In the genomic region with DNA sequence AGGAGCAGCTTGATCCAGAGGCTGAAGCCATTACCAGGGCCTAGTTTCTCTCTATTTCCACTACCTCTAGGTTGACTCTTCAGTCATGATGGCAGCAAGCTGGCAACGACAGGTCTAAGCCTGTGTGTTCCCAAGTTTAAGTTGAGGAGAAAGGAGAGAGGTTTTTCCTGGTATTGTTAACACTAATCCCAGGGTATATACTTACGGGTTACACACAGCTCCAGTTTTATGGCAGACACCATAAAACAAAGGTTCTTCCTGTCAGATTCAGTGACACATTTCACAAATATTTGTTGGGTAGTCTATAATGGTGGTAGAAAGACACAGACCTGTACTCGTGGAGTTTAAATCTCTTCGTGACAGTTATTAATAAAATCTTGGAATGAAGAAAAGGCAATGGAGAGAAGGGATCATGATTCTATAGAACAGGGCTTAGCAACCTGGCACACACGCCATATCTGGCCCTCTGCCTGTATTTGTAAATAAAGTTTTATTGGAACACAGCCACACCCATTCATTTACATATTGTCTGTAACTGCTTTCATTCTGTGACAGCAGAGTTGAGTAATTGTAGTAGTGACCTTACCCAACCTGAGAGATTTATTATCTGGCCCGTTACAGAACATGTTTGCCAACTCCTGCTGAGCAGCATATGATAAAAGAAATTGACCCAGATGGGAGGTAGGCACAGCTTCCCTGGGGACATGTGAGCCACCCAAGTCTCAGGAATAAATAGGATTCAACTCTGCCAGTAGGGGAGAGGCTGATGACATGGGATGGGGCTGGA, we compare ENCODE assay signal across 1 cellular context.
TF ChIP-seq lines count a peak whose summit lies in the region.

No MANE protein-coding gene starts in this region.

TF ChIP-seq in HEK293, 187 proteins besides CTCF, POLR2A, EP300 and RAD21 (continued from another document):
- TF ChIP-seq, protein P1, sequence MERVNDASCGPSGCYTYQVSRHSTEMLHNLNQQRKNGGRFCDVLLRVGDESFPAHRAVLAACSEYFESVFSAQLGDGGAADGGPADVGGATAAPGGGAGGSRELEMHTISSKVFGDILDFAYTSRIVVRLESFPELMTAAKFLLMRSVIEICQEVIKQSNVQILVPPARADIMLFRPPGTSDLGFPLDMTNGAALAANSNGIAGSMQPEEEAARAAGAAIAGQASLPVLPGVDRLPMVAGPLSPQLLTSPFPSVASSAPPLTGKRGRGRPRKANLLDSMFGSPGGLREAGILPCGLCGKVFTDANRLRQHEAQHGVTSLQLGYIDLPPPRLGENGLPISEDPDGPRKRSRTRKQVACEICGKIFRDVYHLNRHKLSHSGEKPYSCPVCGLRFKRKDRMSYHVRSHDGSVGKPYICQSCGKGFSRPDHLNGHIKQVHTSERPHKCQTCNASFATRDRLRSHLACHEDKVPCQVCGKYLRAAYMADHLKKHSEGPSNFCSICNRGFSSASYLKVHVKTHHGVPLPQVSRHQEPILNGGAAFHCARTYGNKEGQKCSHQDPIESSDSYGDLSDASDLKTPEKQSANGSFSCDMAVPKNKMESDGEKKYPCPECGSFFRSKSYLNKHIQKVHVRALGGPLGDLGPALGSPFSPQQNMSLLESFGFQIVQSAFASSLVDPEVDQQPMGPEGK (tag by site-specific recombination; IDR thresholded peaks at IDR 0.05) = no peak
- no peak for TF ChIP-seq ZNF747 (tag by site-specific recombination; IDR thresholded peaks at IDR 0.05)
- peak; percentile 51; the same call in 1 of the 2 replicates for TF ChIP-seq OSR2 (tag by site-specific recombination; IDR thresholded peaks at IDR 0.05)
- no peak for TF ChIP-seq SP3 (tag by site-specific recombination; IDR thresholded peaks at IDR 0.05)
- no peak for TF ChIP-seq ZNF133 (tag by site-specific recombination; IDR thresholded peaks at IDR 0.05)
- no peak for TF ChIP-seq ZNF335 (tag by site-specific recombination; conservative IDR thresholded peaks at IDR 0.05)
- TF ChIP-seq YY2 (tag by site-specific recombination; IDR thresholded peaks at IDR 0.05) = no peak
- TF ChIP-seq ZNF19 (tag by site-specific recombination; IDR thresholded peaks at IDR 0.05; ENCODE audit: low read depth) = no peak
- TF ChIP-seq ZNF530 (tag by site-specific recombination; IDR thresholded peaks at IDR 0.05; ENCODE audit: low read depth) = no peak
- TF ChIP-seq ZNF211 (tag by site-specific recombination; IDR thresholded peaks at IDR 0.05; ENCODE audit: low read depth) = no peak
- TF ChIP-seq ZBTB7A (tag by site-specific recombination; IDR thresholded peaks at IDR 0.05; ENCODE audit: low read depth) = no peak
- TF ChIP-seq ZNF571 (tag by site-specific recombination; IDR thresholded peaks at IDR 0.05) = no peak
- TF ChIP-seq ZNF623 (tag by site-specific recombination; IDR thresholded peaks at IDR 0.05) = no peak
- TF ChIP-seq, protein P2, sequence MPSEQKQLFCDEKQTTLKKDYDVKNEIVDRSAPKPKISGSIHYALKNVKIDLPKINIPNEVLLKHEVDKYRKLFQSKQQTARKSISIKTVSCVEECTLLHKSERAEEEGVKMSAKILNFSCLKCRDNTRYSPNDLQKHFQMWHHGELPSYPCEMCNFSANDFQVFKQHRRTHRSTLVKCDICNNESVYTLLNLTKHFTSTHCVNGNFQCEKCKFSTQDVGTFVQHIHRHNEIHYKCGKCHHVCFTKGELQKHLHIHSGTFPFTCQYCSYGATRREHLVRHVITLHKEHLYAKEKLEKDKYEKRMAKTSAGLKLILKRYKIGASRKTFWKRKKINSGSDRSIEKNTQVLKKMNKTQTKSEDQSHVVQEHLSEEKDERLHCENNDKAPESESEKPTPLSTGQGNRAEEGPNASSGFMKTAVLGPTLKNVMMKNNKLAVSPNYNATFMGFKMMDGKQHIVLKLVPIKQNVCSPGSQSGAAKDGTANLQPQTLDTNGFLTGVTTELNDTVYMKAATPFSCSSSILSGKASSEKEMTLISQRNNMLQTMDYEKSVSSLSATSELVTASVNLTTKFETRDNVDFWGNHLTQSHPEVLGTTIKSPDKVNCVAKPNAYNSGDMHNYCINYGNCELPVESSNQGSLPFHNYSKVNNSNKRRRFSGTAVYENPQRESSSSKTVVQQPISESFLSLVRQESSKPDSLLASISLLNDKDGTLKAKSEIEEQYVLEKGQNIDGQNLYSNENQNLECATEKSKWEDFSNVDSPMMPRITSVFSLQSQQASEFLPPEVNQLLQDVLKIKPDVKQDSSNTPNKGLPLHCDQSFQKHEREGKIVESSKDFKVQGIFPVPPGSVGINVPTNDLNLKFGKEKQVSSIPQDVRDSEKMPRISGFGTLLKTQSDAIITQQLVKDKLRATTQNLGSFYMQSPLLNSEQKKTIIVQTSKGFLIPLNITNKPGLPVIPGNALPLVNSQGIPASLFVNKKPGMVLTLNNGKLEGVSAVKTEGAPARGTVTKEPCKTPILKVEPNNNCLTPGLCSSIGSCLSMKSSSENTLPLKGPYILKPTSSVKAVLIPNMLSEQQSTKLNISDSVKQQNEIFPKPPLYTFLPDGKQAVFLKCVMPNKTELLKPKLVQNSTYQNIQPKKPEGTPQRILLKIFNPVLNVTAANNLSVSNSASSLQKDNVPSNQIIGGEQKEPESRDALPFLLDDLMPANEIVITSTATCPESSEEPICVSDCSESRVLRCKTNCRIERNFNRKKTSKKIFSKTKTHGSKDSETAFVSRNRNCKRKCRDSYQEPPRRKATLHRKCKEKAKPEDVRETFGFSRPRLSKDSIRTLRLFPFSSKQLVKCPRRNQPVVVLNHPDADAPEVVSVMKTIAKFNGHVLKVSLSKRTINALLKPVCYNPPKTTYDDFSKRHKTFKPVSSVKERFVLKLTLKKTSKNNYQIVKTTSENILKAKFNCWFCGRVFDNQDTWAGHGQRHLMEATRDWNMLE (tag by site-specific recombination; conservative IDR thresholded peaks at IDR 0.05; ENCODE audit: low read depth) = no peak
- no peak for TF ChIP-seq HOXD13 (CRISPR knock-in tag; IDR thresholded peaks at IDR 0.05; ENCODE audit: borderline replicate concordance)
- TF ChIP-seq ZNF830 (tag by site-specific recombination; IDR thresholded peaks at IDR 0.05; ENCODE audit: low read depth) = no peak
